In the genomic region with DNA sequence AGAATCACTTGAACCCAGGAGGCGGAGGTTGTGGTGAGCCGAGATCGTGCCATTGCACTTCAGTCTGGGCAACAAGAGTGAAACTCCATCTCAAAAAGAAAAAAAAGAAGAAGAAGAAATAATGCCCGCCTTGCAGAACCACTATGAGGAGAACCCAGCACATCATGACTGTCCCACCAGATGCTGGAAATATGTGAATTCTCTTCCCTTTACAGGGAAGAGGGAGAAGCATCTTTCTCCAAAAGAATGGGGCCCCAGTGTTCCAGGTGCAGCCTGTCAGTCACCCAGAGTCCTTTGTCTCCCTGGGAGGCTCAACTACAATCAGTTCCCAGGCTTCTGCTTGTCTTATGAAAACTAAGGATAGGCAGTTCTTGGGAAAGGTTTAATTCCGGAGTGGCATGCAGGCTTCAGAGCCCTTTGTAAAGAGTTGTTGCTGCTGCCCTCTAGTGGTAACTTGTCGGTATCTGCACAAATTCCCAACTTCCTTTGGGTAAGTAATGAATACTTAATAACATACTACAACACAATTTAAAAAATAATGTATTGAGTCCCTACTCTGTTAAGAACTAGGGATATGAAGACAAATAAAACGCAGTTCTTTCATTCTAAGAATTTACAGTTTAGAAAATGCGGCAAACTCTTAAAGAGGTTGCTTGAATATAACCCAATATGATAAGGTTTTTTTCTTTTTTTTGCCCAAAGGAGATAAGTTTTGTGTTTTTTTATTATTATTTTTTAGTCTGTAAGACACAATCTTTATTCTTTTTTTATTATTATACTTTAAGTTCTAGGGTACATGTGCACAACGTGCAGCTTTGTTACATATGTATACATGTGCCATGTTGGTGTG, we compare ENCODE assay signal across 8 cellular contexts. TPM values are rescaled to one million over a fixed set of nuclear protein-coding genes. Genes with fewer than 3 reads are reported as not detected.
DNase-seq lines count a peak whose midpoint lies in the region; ATAC-seq and TF ChIP-seq lines count a peak whose summit lies in the region.

No MANE protein-coding gene starts in this region.

- no peaks in the 10 kb centered on the region for H3K27me3 ChIP-seq in A673 (replicated peaks; ENCODE audit: insufficient read depth, low read depth, low read length, poor library complexity)

- no peaks in the 10 kb centered on the region for H3K4me1 ChIP-seq in A673 (ENCODE audit: insufficient read depth, low read length, poor library complexity, severe bottlenecking)

- intact Hi-C loops in A673 (cut with micrococcal nuclease; ENCODE audit: unreplicated experiment): loop anchor here (2.0 to 5.0 kb wide), 2 partner anchors 62 to 199 kb away; no protein-coding TSS in a partner anchor
- intact Hi-C loops in left colon (cut with DNase I, micrococcal nuclease): no loop called here

- H3K4me3 ChIP-seq in A673 (ENCODE audit: low read depth, low read length, poor library complexity, severe bottlenecking): no peak overlapping the region

- no TSS peak for BruUV-seq in A673 (replicated peaks; lab: Mats Ljungman, UMichigan)

- no peaks in the 10 kb centered on the region for H3K9me3 ChIP-seq in A673 (ENCODE audit: low read depth, low read length, poor library complexity, severe bottlenecking)

- TF ChIP-seq CTCF in A673 (conservative IDR thresholded peaks at IDR 0.05; ENCODE audit: low read depth, low read length): peak; percentile 83
- TF ChIP-seq CTCF in GM10266 (IDR thresholded peaks at IDR 0.05; ENCODE audit: control insufficient read depth, insufficient read depth, low read depth, missing control alignments): peak; percentile 76

- no peaks in the 10 kb centered on the region for H3K36me3 ChIP-seq in A673 (ENCODE audit: insufficient read depth, low read length, poor library complexity, severe bottlenecking)

- POLR2A ChIA-PET in A673 (lab: Charles Lee; ENCODE audit: low non-redundant PET): no interaction called here

- ATAC-seq in left colon: peak; percentile 67
- ATAC-seq in GM21737 (IDR thresholded peaks at IDR 0.05; ENCODE audit: unreplicated experiment): no peak

- H3K27ac ChIP-seq in A673 (ENCODE audit: low read depth, low read length, poor library complexity, severe bottlenecking): no peak overlapping the region

- peak; percentile 85 for DNase-seq in A673 (ENCODE audit: low spot score)
- DNase-seq in GM10266 (ENCODE audit: extremely low spot score): peak; percentile 33
- peak; percentile 32 for DNase-seq in NCI-H146 treated with DMSO at 0.1 percent for 48 hours (lab: John Stamatoyannopoulos, UW; ENCODE audit: unreplicated experiment)
- DNase-seq in T-helper 9 cell: peak; percentile 9
- DNase-seq in cerebellum (ENCODE audit: low spot score): peak; percentile 57
- peak; percentile 29 to 41 for DNase-seq in left colon
- peak in 2 of 3 donors; percentile 22 to 23 for DNase-seq in stimulated activated CD4-positive, alpha-beta T cell treated with anti-CD3 and anti-CD28 coated beads, TNF-alpha, amount 100 ng/mL, for 48 hours (ENCODE audit: low read depth in 3 of 3)

- CTCF ChIA-PET in A673 (lab: Charles Lee): no interaction called here

RNA-seq across cellular contexts. Expression of gene TICRR, which starts 18.6 kb away (rescaled TPM):
- total RNA-seq in A673 (2021): 55.7 and 56.5 TPM in 2 replicates
- total RNA-seq in cerebellum: 5.7 TPM
- 1 to 10 TPM; 1.3 to 4.4 TPM for total RNA-seq in left colon

Comparison
In these comparisons a context has a peak if more than half of its experiments do, and no peak if none do; other contexts are left out.
1. DNase-seq: peak in every context shown above with its lines; median percentile 85 in A673; 57 in cerebellum; 35 in left colon; 33 in GM10266; 32 in NCI-H146 treated with DMSO at 0.1 percent for 48 hours; 22 in stimulated activated CD4-positive, alpha-beta T cell treated with anti-CD3 and anti-CD28 coated beads, TNF-alpha, amount 100 ng/mL, for 48 hours; 9 in T-helper 9 cell.